ENCODE assay signal across 13 cellular contexts in genomic region chr6:135555550-135555949, GRCh38. TPM values are rescaled to one million over a fixed set of nuclear protein-coding genes. Genes with fewer than 3 reads are reported as not detected.
A peak's percentile ranks its signal among the peaks of the same experiment; 100 is the strongest.
DNase-seq lines count a peak whose midpoint lies in the region; ATAC-seq and TF ChIP-seq lines count a peak whose summit lies in the region.
"Had no signal": no experiment of that assay in that cellular context is flagged by ENCODE, and none has a peak within 500 bp of the region (broad histone marks: within the 10 kb centered on the region; RNA-seq: fewer than 3 reads in every experiment).

No MANE protein-coding gene starts in this region.

- H3K9me3 Mint-ChIP-seq in activated B cell treated with CpG ODN at 0.5 μM for 24 hours (no peaks in the 10 kb centered on the region), type B pancreatic cell (no peaks in the 10 kb centered on the region), neural progenitor cell (no peaks in the 10 kb centered on the region)

- no peaks in the 10 kb centered on the region for H3F3A ChIP-seq in neural progenitor cell (ENCODE audit: low read depth)

- H3K27ac ChIP-seq in hepatocyte, result no peak overlapping the region
- H3K27ac ChIP-seq in neural progenitor cell, result no peak overlapping the region
- H3K27ac ChIP-seq: neutrophil, suprapubic skin, VCaP had no signal

- H3K9me3 ChIP-seq in hepatocyte (ENCODE audit: low read depth), result no peaks in the 10 kb centered on the region
- no peaks in the 10 kb centered on the region for H3K9me3 ChIP-seq in neural progenitor cell (ENCODE audit: low read depth)
- H3K9me3 ChIP-seq: neutrophil, suprapubic skin had no signal

- CTCF ChIA-PET in GM10248 (lab: Yijun Ruan, JAX), result interaction anchor here (0.7 to 2.4 kb wide), 13 partner anchors 10 to 297 kb away, joined by 3 to 11 read pairs (median 3); no protein-coding TSS in a partner anchor
- CTCF ChIA-PET in activated B cell treated with CpG ODN at 0.5 μM for 24 hours (lab: Charles Lee), result interaction anchor here (0.6 to 2.0 kb wide), 4 partner anchors 15 to 354 kb away, joined by 3 to 10 read pairs (median 6); no protein-coding TSS in a partner anchor

- H3K27me3 ChIP-seq in hepatocyte (peaks cover 3% of the 10 kb centered on the region), neural progenitor cell (no peaks in the 10 kb centered on the region)
- H3K27me3 ChIP-seq: neutrophil, suprapubic skin had no signal

- H3K27ac Mint-ChIP-seq in activated B cell treated with CpG ODN at 0.5 μM for 24 hours, result no peak overlapping the region
- H3K27ac Mint-ChIP-seq in type B pancreatic cell, result no peak overlapping the region
- H3K27ac Mint-ChIP-seq in neural progenitor cell, result no peak overlapping the region

- H3K4me3 Mint-ChIP-seq in activated B cell treated with CpG ODN at 0.5 μM for 24 hours (no peak overlapping the region), type B pancreatic cell (no peak overlapping the region), neural progenitor cell (no peak overlapping the region)

- H3K36me3 Mint-ChIP-seq in activated B cell treated with CpG ODN at 0.5 μM for 24 hours (ENCODE audit: low read depth) (no peaks in the 10 kb centered on the region), type B pancreatic cell (no peaks in the 10 kb centered on the region), neural progenitor cell (no peaks in the 10 kb centered on the region)

- no peaks in the 10 kb centered on the region for H3K9me2 ChIP-seq in hepatocyte (replicated peaks; ENCODE audit: insufficient read depth)

- no peak overlapping the region for H3K9ac ChIP-seq in neural progenitor cell

- no peaks in the 10 kb centered on the region for H4K20me1 ChIP-seq in hepatocyte (ENCODE audit: insufficient read depth, poor library complexity, severe bottlenecking)
- H4K20me1 ChIP-seq in neural progenitor cell (ENCODE audit: low read depth), result no peaks in the 10 kb centered on the region

- H3K4me2 ChIP-seq in hepatocyte, result no peak overlapping the region
- H3K4me2 ChIP-seq in neural progenitor cell, result no peak overlapping the region

- ATAC-seq in GM21447 (IDR thresholded peaks at IDR 0.05; ENCODE audit: unreplicated experiment) (peak; percentile 72), HG03565 (IDR thresholded peaks at IDR 0.05; ENCODE audit: unreplicated experiment) (peak; percentile 51), activated B cell treated with CpG ODN at 0.5 μM for 24 hours (ENCODE audit: low read depth) (peak; percentile 83)

- no peak for TF ChIP-seq CTCF in GM10248 (IDR thresholded peaks at IDR 0.05; ENCODE audit: control extremely low read depth, extremely low read depth, low read depth, missing control alignments)
- TF ChIP-seq CTCF in activated B cell treated with CpG ODN at 0.5 μM for 24 hours (IDR thresholded peaks at IDR 0.05), result no peak
- no peak for TF ChIP-seq CTCF in type B pancreatic cell (conservative IDR thresholded peaks at IDR 0.05)
- no peak for TF ChIP-seq CTCF in hepatocyte (IDR thresholded peaks at IDR 0.05; ENCODE audit: poor library complexity)
- no peak for TF ChIP-seq CTCF in neural progenitor cell (IDR thresholded peaks at IDR 0.05)

- H3K4me1 Mint-ChIP-seq in activated B cell treated with CpG ODN at 0.5 μM for 24 hours (peaks cover 11% of the 10 kb centered on the region), type B pancreatic cell (ENCODE audit: unreplicated experiment) (no peaks in the 10 kb centered on the region), neural progenitor cell (no peaks in the 10 kb centered on the region)

- H3K4me1 ChIP-seq in hepatocyte (ENCODE audit: insufficient read depth) (no peaks in the 10 kb centered on the region), neural progenitor cell (no peaks in the 10 kb centered on the region)
- H3K4me1 ChIP-seq: suprapubic skin had no signal

- H3K79me2 ChIP-seq in hepatocyte (no peaks in the 10 kb centered on the region), neural progenitor cell (ENCODE audit: low read depth) (no peaks in the 10 kb centered on the region)

- 77% methylated on average over 4 of the region's 4 CpGs for WGBS in hepatocyte (ENCODE audit: low lambda C conversion rate, missing lambda C conversion rate)

- H3K36me3 ChIP-seq in hepatocyte (replicated peaks; ENCODE audit: insufficient read depth, low read depth) (no peaks in the 10 kb centered on the region), neural progenitor cell (no peaks in the 10 kb centered on the region)
- H3K36me3 ChIP-seq: neutrophil, suprapubic skin had no signal

- H3K27me3 Mint-ChIP-seq in activated B cell treated with CpG ODN at 0.5 μM for 24 hours (peaks cover 2% of the 10 kb centered on the region), type B pancreatic cell (no peaks in the 10 kb centered on the region), neural progenitor cell (ENCODE audit: insufficient read depth, low read depth) (no peaks in the 10 kb centered on the region)

- intact Hi-C loops in activated B cell treated with CpG ODN at 0.5 μM for 24 hours (cut with micrococcal nuclease), result no loop called here

- peak; percentile 20 for DNase-seq in GM10248 (ENCODE audit: extremely low spot score)
- DNase-seq in activated B cell treated with CpG ODN at 0.5 μM for 24 hours, result no peak
- DNase-seq in type B pancreatic cell (ENCODE audit: extremely low spot score, unreplicated experiment), result no peak
- DNase-seq in hepatocyte (ENCODE audit: low spot score), result no peak
- no peak for DNase-seq in mucosa of gallbladder (ENCODE audit: low spot score)
- DNase-seq in neural progenitor cell (ENCODE audit: low spot score), result no peak
- DNase-seq: islet precursor cell, NCI-H1436 treated with DMSO at 0.1 percent for 48 hours had no signal

- POLR2A ChIA-PET in GM10248 (lab: Yijun Ruan, JAX) (interaction anchor here (0.7 to 0.9 kb wide), 2 partner anchors 15 to 25 kb away, joined by 3 read pairs; no protein-coding TSS in a partner anchor), activated B cell treated with CpG ODN at 0.5 μM for 24 hours (lab: Charles Lee) (interaction anchor here (0.7 kb wide), 1 partner anchor 22 kb away, joined by 5 read pairs; no protein-coding TSS in a partner anchor)

- H3K4me3 ChIP-seq in hepatocyte, result no peak overlapping the region
- no peak overlapping the region for H3K4me3 ChIP-seq in neural progenitor cell
- H3K4me3 ChIP-seq: suprapubic skin had no signal

- H2AFZ ChIP-seq in hepatocyte (no peak overlapping the region), neural progenitor cell (replicated peaks) (no peak overlapping the region)

RNA-seq across cellular contexts. Expression of gene AHI1, which starts 58.0 kb away (rescaled TPM):
- total RNA-seq in activated B cell treated with CpG ODN at 0.5 μM for 24 hours (18.2 and 21.0 TPM in 2 replicates), type B pancreatic cell (ENCODE audit: low replicate concordance) (20.2 and 23.2 TPM in 2 replicates), hepatocyte (14.8 and 15.1 TPM in 2 replicates), mucosa of gallbladder (20.0 TPM), neural progenitor cell (ENCODE audit: low replicate concordance) (19.0 and 26.2 TPM in 2 replicates)
- 21.5 and 29.1 TPM in 2 replicates for polyA plus RNA-seq in hepatocyte
